Comparison of ENCODE assay signal across 24 cellular contexts in genomic region chr2:238557855-238558435, GRCh38.
"Had no signal": no experiment of that assay in that cellular context is flagged by ENCODE, and none has a peak within 500 bp of the region (broad histone marks: within the 10 kb centered on the region; RNA-seq: fewer than 3 reads in every experiment).

No MANE protein-coding gene starts in this region.

- DNase-seq: caudate nucleus; cerebellar nuclear complex; cortex of kidney; foreskin fibroblast; gastrocnemius medialis; heart left ventricle; immature natural killer cell; islet precursor cell; mammary epithelial cell; naive B cell; nucleus accumbens; sigmoid colon; stimulated activated CD4-positive, alpha-beta T cell treated with anti-CD3 and anti-CD28 coated beads, Interleukin-4, amount 100 ng/mL, for 4 hours; stimulated activated naive CD8-positive, alpha-beta T cell treated with anti-CD3 and anti-CD28 coated beads, Interleukin-15, Interleukin-2, amounts not matched to agents 100 U/mL and 50 U/mL, for 24 hours; substantia nigra; testis had no signal

- H3K9me3 Mint-ChIP-seq: neural progenitor cell had no signal

- H3K36me3 ChIP-seq: gastrocnemius medialis, heart left ventricle, neural progenitor cell, prostate gland, right atrium auricular region, sigmoid colon, tibial nerve, vagina had no signal

- H3K9me3 ChIP-seq: gastrocnemius medialis, prostate gland, sigmoid colon, testis, vagina had no signal

- H3K27ac Mint-ChIP-seq: immature natural killer cell; naive B cell; natural killer cell treated with Interleukin-12 subunit alpha and Interleukin-12 subunit beta and Interleukin-15 and Interleukin-18, amount 100 ng/mL, for 72 hours; neural progenitor cell; stimulated activated memory B cell treated with anti-CD40 and anti-IgM and Interleukin-4, amounts not matched to agents 10 μg/mL and 1 μg/mL and 100 μg/mL, for 72 hours had no signal

- H3K27ac ChIP-seq: gastrocnemius medialis, hepatocyte, neural progenitor cell, prostate gland, right atrium auricular region, sigmoid colon, testis, tibial nerve, vagina had no signal

- H3K36me3 Mint-ChIP-seq: immature natural killer cell; natural killer cell treated with Interleukin-12 subunit alpha and Interleukin-12 subunit beta and Interleukin-15 and Interleukin-18, amount 100 ng/mL, for 72 hours; neural progenitor cell; stimulated activated memory B cell treated with anti-CD40 and anti-IgM and Interleukin-4, amounts not matched to agents 10 μg/mL and 1 μg/mL and 100 μg/mL, for 72 hours had no signal

- H3K27me3 ChIP-seq: heart left ventricle, hepatocyte, neural progenitor cell, right atrium auricular region, sigmoid colon, testis, vagina had no signal

- ATAC-seq: gastrocnemius medialis; stimulated activated memory B cell treated with anti-CD40 and anti-IgM and Interleukin-4, amounts not matched to agents 10 μg/mL and 1 μg/mL and 100 μg/mL, for 72 hours; stimulated activated naive CD8-positive, alpha-beta T cell treated with anti-CD3 and anti-CD28 coated beads, Interleukin-15, Interleukin-2, amounts not matched to agents 100 U/mL and 50 U/mL, for 24 hours had no signal

- H3K4me3 Mint-ChIP-seq: immature natural killer cell; naive B cell; natural killer cell treated with Interleukin-12 subunit alpha and Interleukin-12 subunit beta and Interleukin-15 and Interleukin-18, amount 100 ng/mL, for 72 hours; neural progenitor cell; stimulated activated memory B cell treated with anti-CD40 and anti-IgM and Interleukin-4, amounts not matched to agents 10 μg/mL and 1 μg/mL and 100 μg/mL, for 72 hours had no signal

- H3K4me1 Mint-ChIP-seq: immature natural killer cell; naive B cell; neural progenitor cell; stimulated activated memory B cell treated with anti-CD40 and anti-IgM and Interleukin-4, amounts not matched to agents 10 μg/mL and 1 μg/mL and 100 μg/mL, for 72 hours had no signal

- H3K4me1 ChIP-seq: gastrocnemius medialis, prostate gland, right atrium auricular region, testis, tibial nerve, vagina had no signal

- H3K4me3 ChIP-seq: gastrocnemius medialis, heart left ventricle, hepatocyte, neural progenitor cell, prostate gland, right atrium auricular region, sigmoid colon, testis, tibial nerve, vagina had no signal
